In the genomic region with DNA sequence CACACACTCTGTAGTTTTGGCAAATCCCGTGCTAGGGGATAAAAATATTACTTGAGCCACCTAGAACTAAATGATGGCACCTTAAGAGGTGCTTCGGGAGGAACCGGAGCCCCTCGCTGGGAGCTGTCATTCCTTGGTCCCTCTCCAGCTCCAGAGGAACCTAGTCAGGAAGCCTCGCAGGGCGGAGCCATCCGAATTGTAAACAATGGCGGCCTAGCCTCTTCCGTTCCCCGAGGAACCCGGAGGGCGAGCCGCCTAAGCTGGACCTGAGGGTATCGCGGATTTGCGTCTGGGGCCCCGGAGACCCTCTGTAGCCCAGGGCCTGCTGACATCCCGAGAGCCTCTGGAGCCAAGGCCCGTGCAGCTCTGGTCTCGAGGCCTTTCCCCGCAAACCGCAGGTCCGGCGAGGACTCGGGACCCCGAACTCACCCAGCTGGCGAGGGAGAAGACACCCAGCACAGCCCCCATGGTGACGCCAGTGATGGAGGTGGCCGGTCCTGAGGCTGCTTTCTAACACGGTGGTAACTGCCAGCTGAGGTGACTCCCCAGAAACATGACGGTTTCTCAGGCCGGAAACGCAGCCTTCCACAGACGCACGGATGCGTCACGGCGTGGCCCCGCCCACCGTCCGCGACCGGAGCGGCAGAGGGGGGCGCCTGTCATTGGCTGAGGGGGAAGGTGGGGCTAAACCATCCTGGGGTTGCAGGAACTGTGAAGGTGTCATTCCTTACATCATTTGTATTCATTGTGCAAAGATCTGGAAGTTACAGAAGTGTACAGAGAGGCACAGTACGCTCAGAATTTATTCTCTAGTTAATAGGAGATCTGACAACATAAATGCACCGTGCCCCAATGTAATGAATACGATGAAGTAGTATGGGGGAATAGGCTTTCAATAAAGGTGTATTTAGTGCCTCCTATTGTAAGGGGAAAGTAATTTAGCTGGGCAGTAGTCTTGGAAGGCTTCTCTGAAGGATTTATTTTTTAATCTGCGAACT, we compare ENCODE assay signal across 1 cellular context.
TF ChIP-seq lines count a peak whose summit lies in the region.

Gene SERINC3 (minus strand): TSS at position 587 of the 998 bp plus-strand sequence. CDS start 119 bp downstream, at position 468.

TF ChIP-seq in HepG2, 621 proteins besides CTCF, POLR2A, EP300 and RAD21 (continued from another document and continues in another):
- no peak for TF ChIP-seq SMAD9 (CRISPR knock-in tag; IDR thresholded peaks at IDR 0.05)
- TF ChIP-seq BORCS8-MEF2B (CRISPR knock-in tag; IDR thresholded peaks at IDR 0.05), result peak; percentile 97
- TF ChIP-seq ZNF138 (CRISPR knock-in tag; IDR thresholded peaks at IDR 0.05; ENCODE audit: low read depth), result peak; percentile 97
- TF ChIP-seq FOXK2 (IDR thresholded peaks at IDR 0.05), result peak; percentile 29
- TF ChIP-seq ZNF724P (CRISPR knock-in tag; IDR thresholded peaks at IDR 0.05; ENCODE audit: borderline replicate concordance), result peak; percentile 62; the same call in 1 of the 2 replicates
- peak; percentile 97; the same call in 1 of the 2 replicates for TF ChIP-seq AHR (CRISPR knock-in tag; IDR thresholded peaks at IDR 0.05)
- TF ChIP-seq ZBTB7B (CRISPR knock-in tag; IDR thresholded peaks at IDR 0.05), result peak; percentile 56; the same call in 1 of the 2 replicates
- no peak for TF ChIP-seq ZNF326 (CRISPR knock-in tag; IDR thresholded peaks at IDR 0.05; ENCODE audit: borderline replicate concordance)
- peak; percentile 63; the same call in 1 of the 3 replicates for TF ChIP-seq MXI1 (IDR thresholded peaks at IDR 0.05; ENCODE audit: borderline replicate concordance, low read depth, low read length)
- peak; percentile 89; the same call in 1 of the 2 replicates for TF ChIP-seq GZF1 (CRISPR knock-in tag; IDR thresholded peaks at IDR 0.05)
- TF ChIP-seq ZNF616 (CRISPR knock-in tag; IDR thresholded peaks at IDR 0.05; ENCODE audit: low read depth), result peak; percentile 86
- peak; percentile 62; the same call in 1 of the 2 replicates for TF ChIP-seq TGIF2 (CRISPR knock-in tag; IDR thresholded peaks at IDR 0.05)
- TF ChIP-seq SOX6 (IDR thresholded peaks at IDR 0.05), result no peak
- TF ChIP-seq SOX6 (CRISPR knock-in tag; IDR thresholded peaks at IDR 0.05), result peak; percentile 85
- peak; percentile 98 for TF ChIP-seq ZSCAN31 (CRISPR knock-in tag; IDR thresholded peaks at IDR 0.05; ENCODE audit: low read depth)
- no peak for TF ChIP-seq RARA (CRISPR knock-in tag; IDR thresholded peaks at IDR 0.05)
- TF ChIP-seq SRSF9 (IDR thresholded peaks at IDR 0.05; ENCODE audit: borderline replicate concordance, insufficient read depth, low read depth, low read length, poor library complexity, severe bottlenecking), result no peak
- TF ChIP-seq, protein P1, sequence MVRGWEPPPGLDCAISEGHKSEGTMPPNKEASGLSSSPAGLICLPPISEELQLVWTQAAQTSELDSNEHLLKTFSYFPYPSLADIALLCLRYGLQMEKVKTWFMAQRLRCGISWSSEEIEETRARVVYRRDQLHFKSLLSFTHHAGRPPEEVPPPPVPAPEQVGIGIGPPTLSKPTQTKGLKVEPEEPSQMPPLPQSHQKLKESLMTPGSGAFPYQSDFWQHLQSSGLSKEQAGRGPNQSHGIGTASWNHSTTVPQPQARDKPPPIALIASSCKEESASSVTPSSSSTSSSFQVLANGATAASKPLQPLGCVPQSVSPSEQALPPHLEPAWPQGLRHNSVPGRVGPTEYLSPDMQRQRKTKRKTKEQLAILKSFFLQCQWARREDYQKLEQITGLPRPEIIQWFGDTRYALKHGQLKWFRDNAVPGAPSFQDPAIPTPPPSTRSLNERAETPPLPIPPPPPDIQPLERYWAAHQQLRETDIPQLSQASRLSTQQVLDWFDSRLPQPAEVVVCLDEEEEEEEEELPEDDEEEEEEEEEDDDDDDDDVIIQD (CRISPR knock-in tag; IDR thresholded peaks at IDR 0.05; ENCODE audit: low read depth), result peak; percentile 75
- TF ChIP-seq, protein P2, sequence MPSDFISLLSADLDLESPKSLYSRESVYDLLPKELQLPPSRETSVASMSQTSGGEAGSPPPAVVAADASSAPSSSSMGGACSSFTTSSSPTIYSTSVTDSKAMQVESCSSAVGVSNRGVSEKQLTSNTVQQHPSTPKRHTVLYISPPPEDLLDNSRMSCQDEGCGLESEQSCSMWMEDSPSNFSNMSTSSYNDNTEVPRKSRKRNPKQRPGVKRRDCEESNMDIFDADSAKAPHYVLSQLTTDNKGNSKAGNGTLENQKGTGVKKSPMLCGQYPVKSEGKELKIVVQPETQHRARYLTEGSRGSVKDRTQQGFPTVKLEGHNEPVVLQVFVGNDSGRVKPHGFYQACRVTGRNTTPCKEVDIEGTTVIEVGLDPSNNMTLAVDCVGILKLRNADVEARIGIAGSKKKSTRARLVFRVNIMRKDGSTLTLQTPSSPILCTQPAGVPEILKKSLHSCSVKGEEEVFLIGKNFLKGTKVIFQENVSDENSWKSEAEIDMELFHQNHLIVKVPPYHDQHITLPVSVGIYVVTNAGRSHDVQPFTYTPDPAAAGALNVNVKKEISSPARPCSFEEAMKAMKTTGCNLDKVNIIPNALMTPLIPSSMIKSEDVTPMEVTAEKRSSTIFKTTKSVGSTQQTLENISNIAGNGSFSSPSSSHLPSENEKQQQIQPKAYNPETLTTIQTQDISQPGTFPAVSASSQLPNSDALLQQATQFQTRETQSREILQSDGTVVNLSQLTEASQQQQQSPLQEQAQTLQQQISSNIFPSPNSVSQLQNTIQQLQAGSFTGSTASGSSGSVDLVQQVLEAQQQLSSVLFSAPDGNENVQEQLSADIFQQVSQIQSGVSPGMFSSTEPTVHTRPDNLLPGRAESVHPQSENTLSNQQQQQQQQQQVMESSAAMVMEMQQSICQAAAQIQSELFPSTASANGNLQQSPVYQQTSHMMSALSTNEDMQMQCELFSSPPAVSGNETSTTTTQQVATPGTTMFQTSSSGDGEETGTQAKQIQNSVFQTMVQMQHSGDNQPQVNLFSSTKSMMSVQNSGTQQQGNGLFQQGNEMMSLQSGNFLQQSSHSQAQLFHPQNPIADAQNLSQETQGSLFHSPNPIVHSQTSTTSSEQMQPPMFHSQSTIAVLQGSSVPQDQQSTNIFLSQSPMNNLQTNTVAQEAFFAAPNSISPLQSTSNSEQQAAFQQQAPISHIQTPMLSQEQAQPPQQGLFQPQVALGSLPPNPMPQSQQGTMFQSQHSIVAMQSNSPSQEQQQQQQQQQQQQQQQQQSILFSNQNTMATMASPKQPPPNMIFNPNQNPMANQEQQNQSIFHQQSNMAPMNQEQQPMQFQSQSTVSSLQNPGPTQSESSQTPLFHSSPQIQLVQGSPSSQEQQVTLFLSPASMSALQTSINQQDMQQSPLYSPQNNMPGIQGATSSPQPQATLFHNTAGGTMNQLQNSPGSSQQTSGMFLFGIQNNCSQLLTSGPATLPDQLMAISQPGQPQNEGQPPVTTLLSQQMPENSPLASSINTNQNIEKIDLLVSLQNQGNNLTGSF (CRISPR knock-in tag; IDR thresholded peaks at IDR 0.05), result peak; percentile 93; the same call in 1 of the 2 replicates
- TF ChIP-seq ZNF75D (CRISPR knock-in tag; IDR thresholded peaks at IDR 0.05; ENCODE audit: borderline replicate concordance), result no peak
- TF ChIP-seq RFX5 (IDR thresholded peaks at IDR 0.05; ENCODE audit: low read depth, low read length), result peak; percentile 70
- TF ChIP-seq, protein P3, sequence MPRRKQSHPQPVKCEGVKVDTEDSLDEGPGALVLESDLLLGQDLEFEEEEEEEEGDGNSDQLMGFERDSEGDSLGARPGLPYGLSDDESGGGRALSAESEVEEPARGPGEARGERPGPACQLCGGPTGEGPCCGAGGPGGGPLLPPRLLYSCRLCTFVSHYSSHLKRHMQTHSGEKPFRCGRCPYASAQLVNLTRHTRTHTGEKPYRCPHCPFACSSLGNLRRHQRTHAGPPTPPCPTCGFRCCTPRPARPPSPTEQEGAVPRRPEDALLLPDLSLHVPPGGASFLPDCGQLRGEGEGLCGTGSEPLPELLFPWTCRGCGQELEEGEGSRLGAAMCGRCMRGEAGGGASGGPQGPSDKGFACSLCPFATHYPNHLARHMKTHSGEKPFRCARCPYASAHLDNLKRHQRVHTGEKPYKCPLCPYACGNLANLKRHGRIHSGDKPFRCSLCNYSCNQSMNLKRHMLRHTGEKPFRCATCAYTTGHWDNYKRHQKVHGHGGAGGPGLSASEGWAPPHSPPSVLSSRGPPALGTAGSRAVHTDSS (CRISPR knock-in tag; conservative IDR thresholded peaks at IDR 0.05), result peak; percentile 94
- peak; percentile 88; the same call in 1 of the 2 replicates for TF ChIP-seq EEA1 (CRISPR knock-in tag; IDR thresholded peaks at IDR 0.05; ENCODE audit: borderline replicate concordance)
- TF ChIP-seq FOXP4 (CRISPR knock-in tag; IDR thresholded peaks at IDR 0.05), result peak; percentile 76; the same call in 1 of the 2 replicates
- no peak for TF ChIP-seq ZNF20 (CRISPR knock-in tag; IDR thresholded peaks at IDR 0.05)
- TF ChIP-seq DMTF1 (CRISPR knock-in tag; IDR thresholded peaks at IDR 0.05), result 0 out of 2 replicates have a peak, but pooled peaks have one; percentile 30
- TF ChIP-seq FOSL2 (CRISPR knock-in tag; IDR thresholded peaks at IDR 0.05), result peak; percentile 86
- TF ChIP-seq ZNF430 (CRISPR knock-in tag; IDR thresholded peaks at IDR 0.05), result peak; percentile 29; the same call in 1 of the 2 replicates
- TF ChIP-seq TOPORS (CRISPR knock-in tag; IDR thresholded peaks at IDR 0.05), result peak; percentile 79; the same call in 1 of the 2 replicates
- TF ChIP-seq STAG1 (CRISPR knock-in tag; IDR thresholded peaks at IDR 0.05), result no peak; the same call in none of the 2 replicates
- no peak; the same call in 1 of the 2 replicates for TF ChIP-seq ZNF850 (CRISPR knock-in tag; conservative IDR thresholded peaks at IDR 0.05)
- TF ChIP-seq MBD4 (IDR thresholded peaks at IDR 0.05; ENCODE audit: borderline replicate concordance, low read length), result no peak
- peak; percentile 93 for TF ChIP-seq KAT8 (CRISPR knock-in tag; IDR thresholded peaks at IDR 0.05)
- peak; percentile 93 for TF ChIP-seq ZBTB37 (CRISPR knock-in tag; IDR thresholded peaks at IDR 0.05)
- no peak for TF ChIP-seq ZBTB42 (CRISPR knock-in tag; IDR thresholded peaks at IDR 0.05)
- TF ChIP-seq AGO2 (optimal IDR thresholded peaks at IDR 0.05; ENCODE audit: low read depth, low read length), result peak; percentile 93
- TF ChIP-seq ETV6 (CRISPR knock-in tag; conservative IDR thresholded peaks at IDR 0.05), result peak; percentile 81
- TF ChIP-seq, protein P4, sequence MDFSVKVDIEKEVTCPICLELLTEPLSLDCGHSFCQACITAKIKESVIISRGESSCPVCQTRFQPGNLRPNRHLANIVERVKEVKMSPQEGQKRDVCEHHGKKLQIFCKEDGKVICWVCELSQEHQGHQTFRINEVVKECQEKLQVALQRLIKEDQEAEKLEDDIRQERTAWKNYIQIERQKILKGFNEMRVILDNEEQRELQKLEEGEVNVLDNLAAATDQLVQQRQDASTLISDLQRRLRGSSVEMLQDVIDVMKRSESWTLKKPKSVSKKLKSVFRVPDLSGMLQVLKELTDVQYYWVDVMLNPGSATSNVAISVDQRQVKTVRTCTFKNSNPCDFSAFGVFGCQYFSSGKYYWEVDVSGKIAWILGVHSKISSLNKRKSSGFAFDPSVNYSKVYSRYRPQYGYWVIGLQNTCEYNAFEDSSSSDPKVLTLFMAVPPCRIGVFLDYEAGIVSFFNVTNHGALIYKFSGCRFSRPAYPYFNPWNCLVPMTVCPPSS (IDR thresholded peaks at IDR 0.05), result no peak
- TF ChIP-seq FIP1L1 (IDR thresholded peaks at IDR 0.05; ENCODE audit: borderline replicate concordance, insufficient read depth, low read depth, low read length), result peak; percentile 88; the same call in 1 of the 2 replicates
- TF ChIP-seq ZFP90 (CRISPR knock-in tag; IDR thresholded peaks at IDR 0.05; ENCODE audit: borderline replicate concordance), result peak; percentile 97
- peak; percentile 94 for TF ChIP-seq ZNF792 (CRISPR knock-in tag; IDR thresholded peaks at IDR 0.05)
- TF ChIP-seq, protein P5, sequence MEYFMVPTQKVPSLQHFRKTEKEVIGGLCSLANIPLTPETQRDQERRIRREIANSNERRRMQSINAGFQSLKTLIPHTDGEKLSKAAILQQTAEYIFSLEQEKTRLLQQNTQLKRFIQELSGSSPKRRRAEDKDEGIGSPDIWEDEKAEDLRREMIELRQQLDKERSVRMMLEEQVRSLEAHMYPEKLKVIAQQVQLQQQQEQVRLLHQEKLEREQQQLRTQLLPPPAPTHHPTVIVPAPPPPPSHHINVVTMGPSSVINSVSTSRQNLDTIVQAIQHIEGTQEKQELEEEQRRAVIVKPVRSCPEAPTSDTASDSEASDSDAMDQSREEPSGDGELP (IDR thresholded peaks at IDR 0.05; ENCODE audit: borderline replicate concordance, low read depth), result peak; percentile 84; the same call in 1 of the 2 replicates
